ENCODE assay signal across 8 cellular contexts in the genomic region with DNA sequence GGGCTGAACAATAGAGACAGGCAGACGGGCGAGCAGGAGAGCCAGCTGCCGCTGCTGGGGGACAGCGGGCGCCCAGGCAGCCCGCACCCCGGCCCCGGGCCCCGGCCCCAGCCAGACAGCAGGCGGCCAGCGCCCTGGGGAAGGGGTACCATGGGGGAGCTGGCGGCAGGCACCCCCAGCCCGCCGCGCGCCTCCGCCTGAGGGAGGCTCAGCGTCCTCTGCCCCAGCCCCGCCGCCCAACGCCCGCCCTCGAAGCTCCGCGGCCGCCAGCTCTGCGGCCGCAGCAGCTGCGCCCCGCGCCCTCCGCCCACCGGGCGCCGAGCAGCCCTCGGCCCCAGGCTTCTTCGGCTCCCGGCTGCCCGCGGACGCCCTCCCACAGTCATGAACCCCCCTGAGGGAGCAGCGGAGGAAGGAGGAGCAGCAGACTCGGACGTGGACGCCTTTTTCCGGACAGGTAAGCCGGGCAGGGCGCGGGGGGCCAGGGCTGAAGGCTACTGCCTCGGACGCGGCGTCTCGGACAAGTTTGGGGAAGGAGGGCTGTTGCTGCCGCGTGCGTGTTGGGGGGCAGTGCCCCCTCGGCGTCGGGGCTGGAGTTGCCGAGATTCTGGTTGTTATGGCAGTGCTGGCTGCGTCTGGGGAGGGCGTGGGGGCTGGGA. TPM values are rescaled to one million over a fixed set of nuclear protein-coding genes. Genes with fewer than 3 reads are reported as not detected.
DNase-seq lines count a peak whose midpoint lies in the region; ATAC-seq and TF ChIP-seq lines count a peak whose summit lies in the region.

KALRN (plus strand) TSS at position 10 of the 656 bp plus-strand sequence.

- no peaks in the 10 kb centered on the region for H3K9me2 ChIP-seq in PC-9 (ENCODE audit: insufficient read depth)

- H2AFZ ChIP-seq in PC-9: 0 out of 2 replicates have a peak within 1 kb of the TSS, but pooled peaks have one; percentile 65

- peak within 1 kb of the TSS; percentile 85 for H3K4ac ChIP-seq in mesendoderm (ENCODE audit: low read depth, low read length)

- H3K4me3 ChIP-seq in PC-9: peak within 1 kb of the TSS; percentile 56; the same call in 1 of the 2 replicates
- peak within 1 kb of the TSS; percentile 79 for H3K4me3 ChIP-seq in ectodermal cell (ENCODE audit: insufficient read depth, low read depth, low read length)
- peak within 1 kb of the TSS; percentile 51 for H3K4me3 ChIP-seq in mesendoderm (ENCODE audit: low read length)
- peak within 1 kb of the TSS; percentile 66 to 86 (median 76) for H3K4me3 ChIP-seq in transverse colon

- peak; percentile 27 for ATAC-seq in GM21390 (IDR thresholded peaks at IDR 0.05; ENCODE audit: unreplicated experiment)

- H2AK5ac ChIP-seq in mesendoderm (ENCODE audit: low read length): no peak within 1 kb of the TSS

- no peak within 1 kb of the TSS for H3K23ac ChIP-seq in mesendoderm (ENCODE audit: low read length)

- H3K9me3 ChIP-seq in PC-9 (ENCODE audit: insufficient read depth, low read depth) (no peaks in the 10 kb centered on the region), ectodermal cell (ENCODE audit: control insufficient read depth, low read length) (no peaks in the 10 kb centered on the region), transverse colon (no peaks in the 10 kb centered on the region)

- peak within 1 kb of the TSS; percentile 83 for H2BK120ac ChIP-seq in mesendoderm (ENCODE audit: low read depth, low read length)

- peak within 1 kb of the TSS; percentile 85 for H3K9ac ChIP-seq in mesendoderm (ENCODE audit: low read length)

- no TSS peak for BruUV-seq in PC-9 (replicated peaks; lab: Mats Ljungman, UMichigan)

- peak within 1 kb of the TSS; percentile 77 for H3K27ac ChIP-seq in C4-2B
- no peak within 1 kb of the TSS for H3K27ac ChIP-seq in PC-9
- H3K27ac ChIP-seq in ectodermal cell (ENCODE audit: insufficient read depth, low read depth, low read length, poor library complexity, severe bottlenecking): peak within 1 kb of the TSS; percentile 79
- peak within 1 kb of the TSS; percentile 79 for H3K27ac ChIP-seq in mesendoderm (ENCODE audit: low read depth, low read length)
- peak within 1 kb of the TSS; percentile 82 to 88 (median 84) for H3K27ac ChIP-seq in transverse colon

- H3K4me2 ChIP-seq in PC-9 (peak within 1 kb of the TSS; percentile 76), mesendoderm (ENCODE audit: low read length) (peak within 1 kb of the TSS; percentile 82)

- WGBS in ectodermal cell, 2 experiments: 0% methylated on average over 63 of the region's 63 CpGs
- no CpG with 5 or more reads among the region's 63 CpGs for WGBS in mesendoderm (ENCODE audit: extremely low coverage, insufficient coverage, low lambda C conversion rate)
- 0% methylated on average over 40 of the region's 63 CpGs; no CpG with 5 or more reads in 1 of the 2 donors for WGBS in transverse colon (ENCODE audit: low coverage in 1 of 2), 2 donors

- no peak for TF ChIP-seq EP300 in transverse colon (IDR thresholded peaks at IDR 0.05; ENCODE audit: low read depth)

- no peaks in the 10 kb centered on the region for H3F3A ChIP-seq in PC-9 (ENCODE audit: insufficient read depth, low read depth)

- H2BK5ac ChIP-seq in mesendoderm (ENCODE audit: low read length): peak within 1 kb of the TSS; percentile 18

- no peak within 1 kb of the TSS for H4K8ac ChIP-seq in mesendoderm (ENCODE audit: low read depth, low read length)

- no peaks in the 10 kb centered on the region for H4K20me1 ChIP-seq in PC-9 (ENCODE audit: insufficient read depth)

- H3K56ac ChIP-seq in mesendoderm (ENCODE audit: low read length): peak within 1 kb of the TSS; percentile 93

- intact Hi-C loops in PC-9 (cut with micrococcal nuclease; ENCODE audit: unreplicated experiment) (no loop called here), transverse colon (cut with DNase I; ENCODE audit: low total_unique reads) (no loop called here)

- TF ChIP-seq CTCF in C4-2B (conservative IDR thresholded peaks at IDR 0.05) (peak; percentile 60), PC-9 (conservative IDR thresholded peaks at IDR 0.05) (0 out of 2 replicates have a peak, but pooled peaks have one; percentile 5), transverse colon (IDR thresholded peaks at IDR 0.05) (no peak)

- H3K18ac ChIP-seq in mesendoderm (ENCODE audit: low read length): peak within 1 kb of the TSS; percentile 99

- CTCF ChIA-PET in PC-9 (lab: Charles Lee): interaction anchor here (0.6 to 0.7 kb wide), 3 partner anchors 381 to 451 kb away, joined by 3 to 5 read pairs (median 4); no protein-coding TSS in a partner anchor

- H3K4me1 ChIP-seq in PC-9 (replicated peaks; ENCODE audit: insufficient read depth): no peaks in the 10 kb centered on the region
- H3K4me1 ChIP-seq in ectodermal cell (ENCODE audit: control insufficient read depth, insufficient read depth, low read length): peaks cover 9% of the 10 kb centered on the region
- H3K4me1 ChIP-seq in mesendoderm (ENCODE audit: control insufficient read depth, low read depth, low read length): peaks cover 2% of the 10 kb centered on the region
- peaks cover 0 to 22% (median 12%) of the 10 kb centered on the region in 4 donors for H3K4me1 ChIP-seq in transverse colon

- H3K79me1 ChIP-seq in mesendoderm (ENCODE audit: low read length): no peaks in the 10 kb centered on the region

- peak; percentile 16 for TF ChIP-seq POLR2A in transverse colon (IDR thresholded peaks at IDR 0.05)

- no peak within 1 kb of the TSS for H4K5ac ChIP-seq in mesendoderm (ENCODE audit: low read length)

- H2BK15ac ChIP-seq in mesendoderm (replicated peaks; ENCODE audit: low read depth): no peak within 1 kb of the TSS

- in situ Hi-C loops in transverse colon (cut with MboI; ENCODE audit: low pct_ligation_motif_present in 1 of 4, low pct_unique_long_range_greater_than_20kb in 1 of 4, low sequenced_read_pairs in 3 of 4): loop anchor here in 1 of 4 donors (25.0 kb wide), 2 partner anchors 254 to 429 kb away; no protein-coding TSS in a partner anchor

- H3K27me3 ChIP-seq in PC-9 (ENCODE audit: insufficient read depth, low read depth): peaks cover 61% of the 10 kb centered on the region
- peaks cover 24% of the 10 kb centered on the region for H3K27me3 ChIP-seq in ectodermal cell (ENCODE audit: control insufficient read depth, insufficient read depth, low read length, poor library complexity, severe bottlenecking)
- H3K27me3 ChIP-seq in mesendoderm (ENCODE audit: insufficient read depth, low read length, poor library complexity): peaks cover 10% of the 10 kb centered on the region
- peaks cover 32% of the 10 kb centered on the region for H3K27me3 ChIP-seq in transverse colon

- no peaks in the 10 kb centered on the region for H3K79me2 ChIP-seq in PC-9 (ENCODE audit: low read depth)
- no peaks in the 10 kb centered on the region for H3K79me2 ChIP-seq in mesendoderm (ENCODE audit: control insufficient read depth, insufficient read depth, low read length)

- POLR2A ChIA-PET in PC-9 (lab: Charles Lee; ENCODE audit: unreplicated experiment): interaction anchor here (0.6 kb wide), 1 partner anchor 1500 kb away, joined by 3 read pairs; no protein-coding TSS in a partner anchor

- DNase-seq in PC-9 (no peak), mesendoderm (peak; percentile 9), transverse colon (peak; percentile 10), NCI-H446 treated with DMSO at 0.1 percent for 48 hours (lab: John Stamatoyannopoulos, UW) (no peak), NCI-H2029 treated with DMSO at 0.1 percent for 48 hours (lab: John Stamatoyannopoulos, UW) (no peak)

- no peaks in the 10 kb centered on the region for H3K36me3 ChIP-seq in PC-9 (ENCODE audit: low read depth)
- no peaks in the 10 kb centered on the region for H3K36me3 ChIP-seq in ectodermal cell (ENCODE audit: control insufficient read depth, insufficient read depth, low read length)
- H3K36me3 ChIP-seq in mesendoderm (ENCODE audit: control insufficient read depth, insufficient read depth, low read length): no peaks in the 10 kb centered on the region
- no peaks in the 10 kb centered on the region for H3K36me3 ChIP-seq in transverse colon

RNA-seq across cellular contexts. Expression of gene KALRN, which starts in this region (rescaled TPM):
- total RNA-seq in PC-9 (2021) (1.1 and 1.8 TPM in 2 replicates), transverse colon (100 to 1,000 TPM in 2 of 4 donors, 10 to 100 TPM in 2; 76.5 to 308 (median 90.3) TPM)
- 12.9 TPM for polyA plus RNA-seq in ectodermal cell (2013, experiment 1 of 4)
- polyA plus RNA-seq in ectodermal cell (2013, experiment 2 of 4): 15.7 TPM
- polyA plus RNA-seq in ectodermal cell (2013, experiment 3 of 4): 8.8 TPM
- 11.7 TPM for polyA plus RNA-seq in ectodermal cell (2013, experiment 4 of 4)
- polyA plus RNA-seq in mesendoderm (2013, experiment 1 of 2): 6.2 TPM
- 5.8 TPM for polyA plus RNA-seq in mesendoderm (2013, experiment 2 of 2)

Comparison
In these comparisons a context has a peak if more than half of its experiments do, and no peak if none do; other contexts are left out.
1. RNA of gene KALRN (total RNA-seq): 76.5 to 308 TPM in transverse colon; 1.1 to 1.8 TPM in PC-9; every median in the first group is over 10 times any median in the second.
2. CTCF ChIP-seq: peak in C4-2B (single experiment) and PC-9 (single experiment); none in transverse colon (0 of 5).
3. DNase-seq: peak in mesendoderm (single experiment) and transverse colon (single experiment); none in PC-9 (0 of 2), NCI-H446 treated with DMSO at 0.1 percent for 48 hours (single experiment) and NCI-H2029 treated with DMSO at 0.1 percent for 48 hours (single experiment).
4. Peak in every context shown above with its lines, with median percentiles within 50 percentile points of each other: H3K4me3 ChIP-seq.